21 cellular contexts compared by ENCODE assay signal in the genomic region with DNA sequence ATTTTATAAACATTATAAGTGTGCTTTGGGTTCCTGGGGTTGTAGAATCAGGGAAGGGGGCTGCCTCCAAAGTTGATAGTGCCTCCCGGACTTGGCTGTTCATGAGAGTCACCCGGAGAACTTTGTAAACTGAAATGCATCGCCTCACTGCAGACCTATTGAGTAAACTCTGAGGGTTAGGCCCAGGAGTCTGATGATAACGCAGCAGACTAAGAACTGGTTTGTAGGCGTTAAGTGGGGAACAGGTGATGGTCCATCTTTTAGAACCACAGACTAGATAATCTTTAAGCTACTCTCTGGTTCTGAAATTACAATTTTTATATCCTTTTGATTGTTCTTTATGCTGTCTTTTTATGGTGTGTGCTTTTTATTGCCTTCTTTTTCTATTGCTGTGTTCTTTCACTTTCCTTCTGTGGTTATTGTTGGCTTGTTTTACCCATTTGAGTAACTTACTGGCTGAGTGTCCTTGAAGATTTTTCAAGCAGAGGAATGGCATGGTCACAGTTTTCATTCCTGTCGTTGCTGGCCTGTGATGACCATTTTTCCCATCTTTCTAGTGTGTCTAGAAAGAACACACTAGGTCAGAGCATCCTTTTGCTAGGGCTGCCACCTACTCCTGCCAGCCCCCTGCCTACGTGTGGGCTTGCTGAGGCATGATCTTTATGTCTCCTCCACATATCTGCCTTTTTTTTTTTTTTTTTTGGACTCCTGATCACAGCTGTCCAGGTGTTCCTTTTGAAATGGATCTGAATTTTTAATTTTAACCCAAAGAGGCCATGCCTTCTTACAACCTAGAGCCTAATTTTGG. TPM values are rescaled to one million over a fixed set of nuclear protein-coding genes. Genes with fewer than 3 reads are reported as not detected.
DNase-seq lines count a peak whose midpoint lies in the region; ATAC-seq and TF ChIP-seq lines count a peak whose summit lies in the region.
"Had no signal": no experiment of that assay in that cellular context is flagged by ENCODE, and none has a peak within 500 bp of the region (broad histone marks: within the 10 kb centered on the region; RNA-seq: fewer than 3 reads in every experiment).

No MANE protein-coding gene starts in this region.

- peak overlapping the region; percentile 17 for H3K27ac Mint-ChIP-seq in chondrocyte (ENCODE audit: unreplicated experiment)
- H3K27ac Mint-ChIP-seq in immature natural killer cell: no peak overlapping the region
- H3K27ac Mint-ChIP-seq: activated B cell treated with CpG ODN at 0.5 μM for 24 hours; activated T-helper 2 cell treated with anti-CD3 and anti-CD28 coated beads, Interferon-gamma antibody, Interleukin-2, Interleukin-4, amounts not matched to agents 10 μg/mL and 5 μg/mL and 100 μg/mL, durations not matched to agents 14 hours and 24 hours and 36 hours; stimulated activated naive B cell treated with anti-CD40 and anti-IgM and Interleukin-4, amounts not matched to agents 10 μg/mL and 1 μg/mL and 100 μg/mL, for 72 hours had no signal

- H3K27ac ChIP-seq in thyroid gland: peak overlapping the region in 2 of 3 donors; percentile 45 to 49
- H3K27ac ChIP-seq: C4-2B, neutrophil had no signal

- TF ChIP-seq CTCF in chondrocyte (IDR thresholded peaks at IDR 0.05) (no peak), thyroid gland (IDR thresholded peaks at IDR 0.05) (no peak)

- ATAC-seq in GM18909 (IDR thresholded peaks at IDR 0.05; ENCODE audit: poor library complexity, unreplicated experiment) (peak; percentile 58), HG02938 (IDR thresholded peaks at IDR 0.05; ENCODE audit: unreplicated experiment) (peak; percentile 57)

- H3K4me1 ChIP-seq in thyroid gland: peaks cover 37 to 74% of the 10 kb centered on the region in 2 donors

- no peak for TF ChIP-seq POLR2A in thyroid gland (IDR thresholded peaks at IDR 0.05)

- H3K36me3 Mint-ChIP-seq in chondrocyte (ENCODE audit: low read depth) (no peaks in the 10 kb centered on the region), immature natural killer cell (no peaks in the 10 kb centered on the region)
- H3K36me3 Mint-ChIP-seq: stimulated activated naive B cell treated with anti-CD40 and anti-IgM and Interleukin-4, amounts not matched to agents 10 μg/mL and 1 μg/mL and 100 μg/mL, for 72 hours had no signal

- H3K27me3 Mint-ChIP-seq in chondrocyte (ENCODE audit: low read depth) (no peaks in the 10 kb centered on the region), immature natural killer cell (ENCODE audit: low read depth in 3 of 3) (peaks cover 0 to 2% (median 2%) of the 10 kb centered on the region in 3 donors)
- H3K27me3 Mint-ChIP-seq: activated B cell treated with CpG ODN at 0.5 μM for 24 hours; stimulated activated naive B cell treated with anti-CD40 and anti-IgM and Interleukin-4, amounts not matched to agents 10 μg/mL and 1 μg/mL and 100 μg/mL, for 72 hours had no signal

- no peaks in the 10 kb centered on the region for H3K27me3 ChIP-seq in thyroid gland
- H3K27me3 ChIP-seq: neutrophil had no signal

- H3K4me3 Mint-ChIP-seq in chondrocyte (ENCODE audit: unreplicated experiment) (no peak overlapping the region), immature natural killer cell (no peak overlapping the region)
- H3K4me3 Mint-ChIP-seq: activated B cell treated with CpG ODN at 0.5 μM for 24 hours; stimulated activated naive B cell treated with anti-CD40 and anti-IgM and Interleukin-4, amounts not matched to agents 10 μg/mL and 1 μg/mL and 100 μg/mL, for 72 hours had no signal

- no peak for DNase-seq in chondrocyte (ENCODE audit: low spot score)
- DNase-seq in thyroid gland: peak; percentile 19 to 22
- no peak for DNase-seq in immature natural killer cell
- DNase-seq in cortex of kidney (lab: John Stamatoyannopoulos, UW): no peak
- no peak for DNase-seq in cerebellum (ENCODE audit: low spot score)
- DNase-seq: activated B cell treated with CpG ODN at 0.5 μM for 24 hours; activated CD8-positive, alpha-beta memory T cell treated with anti-CD3 and anti-CD28 coated beads for 24 hours; amygdala; erythroblast; glutamatergic neuron; kidney; NCI-H2029; NCI-H748 treated with DMSO at 0.1 percent for 48 hours; stimulated activated naive B cell treated with anti-CD40 and anti-IgM and Interleukin-4, amounts not matched to agents 10 μg/mL and 1 μg/mL and 100 μg/mL, for 72 hours; T-helper 1 cell had no signal

- H3K4me1 Mint-ChIP-seq in chondrocyte (ENCODE audit: low read depth) (peaks cover 67% of the 10 kb centered on the region), immature natural killer cell (peaks cover 6 to 15% of the 10 kb centered on the region in 2 donors)

- H3K4me3 ChIP-seq in thyroid gland (replicated peaks in 1 of 3): no peak overlapping the region
- H3K4me3 ChIP-seq: HAP-1 had no signal

- intact Hi-C loops in thyroid gland (cut with DNase I): no loop called here

- no peaks in the 10 kb centered on the region for H3K9me3 Mint-ChIP-seq in chondrocyte (ENCODE audit: low read depth)
- H3K9me3 Mint-ChIP-seq in immature natural killer cell: peaks cover 0 to 2% (median 0%) of the 10 kb centered on the region in 6 donors
- H3K9me3 Mint-ChIP-seq: activated B cell treated with CpG ODN at 0.5 μM for 24 hours; activated T-helper 2 cell treated with anti-CD3 and anti-CD28 coated beads, Interferon-gamma antibody, Interleukin-2, Interleukin-4, amounts not matched to agents 10 μg/mL and 5 μg/mL and 100 μg/mL, durations not matched to agents 14 hours and 24 hours and 36 hours had no signal

- WGBS in thyroid gland, 2 donors: 52 to 63% methylated on average over 7 of the region's 7 CpGs

- no peaks in the 10 kb centered on the region for H3K36me3 ChIP-seq in thyroid gland
- H3K36me3 ChIP-seq: HAP-1, neutrophil had no signal

- H3K9me3 ChIP-seq in thyroid gland: no peaks in the 10 kb centered on the region
- H3K9me3 ChIP-seq: HAP-1, neutrophil had no signal

RNA-seq across cellular contexts. Expression of gene LRRC1, which starts 30.9 kb away (rescaled TPM):
- total RNA-seq in chondrocyte (10.4 to 14.1 TPM (median 14.0 TPM) in 3 replicates), thyroid gland (10 to 100 TPM; 41.7 to 52.4 (median 48.4) TPM), cerebellum (19.3 TPM)
- polyA plus RNA-seq in immature natural killer cell: 1 to 10 TPM; 1.6 to 2.8 (median 2.7) TPM

Comparison
In these comparisons a context has a peak if more than half of its experiments do, and no peak if none do; other contexts are left out.
1. DNase-seq: peak in thyroid gland (2 of 2); none in chondrocyte (single experiment), immature natural killer cell (0 of 3), cortex of kidney (single experiment) and cerebellum (single experiment).